ENCODE assay signal across 13 cellular contexts in the genomic region with DNA sequence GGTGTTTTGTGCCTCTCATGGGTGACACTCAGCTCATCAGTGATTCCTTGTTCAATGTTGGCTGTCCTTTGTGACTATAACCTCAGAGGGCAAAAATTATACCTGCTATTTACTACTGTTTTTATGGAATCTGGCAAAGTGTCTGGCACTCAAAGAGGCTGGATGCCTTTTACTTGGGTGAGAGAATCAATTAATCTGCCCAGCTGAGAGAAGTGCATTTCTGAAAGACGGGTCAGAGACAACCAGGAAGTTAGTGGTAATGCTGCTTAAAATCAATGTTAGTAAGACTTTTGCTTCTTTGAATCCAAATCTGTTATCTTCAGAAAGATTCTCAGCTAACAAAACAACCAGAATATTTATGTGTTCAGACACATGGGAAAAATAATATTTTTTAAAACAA.
DNase-seq lines count a peak whose midpoint lies in the region; ATAC-seq and TF ChIP-seq lines count a peak whose summit lies in the region.
"Had no signal": no experiment of that assay in that cellular context is flagged by ENCODE, and none has a peak within 500 bp of the region (broad histone marks: within the 10 kb centered on the region; RNA-seq: fewer than 3 reads in every experiment).

No MANE protein-coding gene starts in this region.

- CTCF ChIA-PET in activated CD8-positive, alpha-beta T cell treated with anti-CD3 and anti-CD28 coated beads, Interleukin-2, amount 10 ng/mL, durations not matched to agents 7 days and 5 days (lab: Charles Lee), result interaction anchor here (1.8 kb wide), 1 partner anchor 32 kb away, joined by 4 read pairs; no protein-coding TSS in a partner anchor

- H3K36me3 Mint-ChIP-seq in activated CD8-positive, alpha-beta T cell treated with anti-CD3 and anti-CD28 coated beads, Interleukin-2, amount 10 ng/mL, durations not matched to agents 7 days and 5 days (ENCODE audit: low read depth), result peaks cover 6% of the 10 kb centered on the region
- H3K36me3 Mint-ChIP-seq in glutamatergic neuron (ENCODE audit: unreplicated experiment), result no peaks in the 10 kb centered on the region

- H3K9me3 Mint-ChIP-seq in stimulated activated naive CD8-positive, alpha-beta T cell treated with anti-CD3 and anti-CD28 coated beads, Interleukin-15, amount 100 ng/mL, for 72 hours, result no peaks in the 10 kb centered on the region
- no peaks in the 10 kb centered on the region for H3K9me3 Mint-ChIP-seq in activated CD8-positive, alpha-beta T cell treated with anti-CD3 and anti-CD28 coated beads, Interleukin-2, amount 10 ng/mL, durations not matched to agents 7 days and 5 days (ENCODE audit: insufficient read depth)
- H3K9me3 Mint-ChIP-seq in glutamatergic neuron (ENCODE audit: unreplicated experiment), result no peaks in the 10 kb centered on the region

- intact Hi-C loops in sciatic nerve (cut with DNase I), result no loop called here

- TF ChIP-seq CTCF in glutamatergic neuron (IDR thresholded peaks at IDR 0.05; ENCODE audit: partially characterized antibody, unreplicated experiment), result no peak

- no peaks in the 10 kb centered on the region for H3K27me3 Mint-ChIP-seq in stimulated activated naive CD8-positive, alpha-beta T cell treated with anti-CD3 and anti-CD28 coated beads, Interleukin-15, amount 100 ng/mL, for 72 hours
- H3K27me3 Mint-ChIP-seq in activated CD8-positive, alpha-beta T cell treated with anti-CD3 and anti-CD28 coated beads, Interleukin-2, amount 10 ng/mL, durations not matched to agents 7 days and 5 days (ENCODE audit: low read depth), result no peaks in the 10 kb centered on the region
- no peaks in the 10 kb centered on the region for H3K27me3 Mint-ChIP-seq in glutamatergic neuron (ENCODE audit: unreplicated experiment)

- no peak for ATAC-seq in stimulated activated naive CD8-positive, alpha-beta T cell treated with anti-CD3 and anti-CD28 coated beads, Interleukin-15, amount 100 ng/mL, for 72 hours
- no peak for ATAC-seq in stimulated activated naive CD8-positive, alpha-beta T cell treated with anti-CD3 and anti-CD28 coated beads, Interleukin-15, Interleukin-2, amounts not matched to agents 100 U/mL and 50 U/mL, for 24 hours
- ATAC-seq in activated CD8-positive, alpha-beta T cell treated with anti-CD3 and anti-CD28 coated beads, Interleukin-2, amount 10 ng/mL, durations not matched to agents 7 days and 5 days, result no peak
- ATAC-seq in sciatic nerve (no peak), GM18909 (IDR thresholded peaks at IDR 0.05; ENCODE audit: poor library complexity, unreplicated experiment) (no peak)
- ATAC-seq: GM12878 had no signal

- peak overlapping the region in 1 of 2 donors; percentile 94 for H3K27ac Mint-ChIP-seq in stimulated activated naive CD8-positive, alpha-beta T cell treated with anti-CD3 and anti-CD28 coated beads, Interleukin-15, amount 100 ng/mL, for 72 hours
- H3K27ac Mint-ChIP-seq in activated CD8-positive, alpha-beta T cell treated with anti-CD3 and anti-CD28 coated beads, Interleukin-2, amount 10 ng/mL, durations not matched to agents 7 days and 5 days, result peak overlapping the region; percentile 17
- no peak overlapping the region for H3K27ac Mint-ChIP-seq in glutamatergic neuron (ENCODE audit: unreplicated experiment)

- H3K4me3 Mint-ChIP-seq in stimulated activated naive CD8-positive, alpha-beta T cell treated with anti-CD3 and anti-CD28 coated beads, Interleukin-15, amount 100 ng/mL, for 72 hours, result peak overlapping the region; percentile 26 to 52
- no peak overlapping the region for H3K4me3 Mint-ChIP-seq in activated CD8-positive, alpha-beta T cell treated with anti-CD3 and anti-CD28 coated beads, Interleukin-2, amount 10 ng/mL, durations not matched to agents 7 days and 5 days
- H3K4me3 Mint-ChIP-seq in glutamatergic neuron (ENCODE audit: unreplicated experiment), result no peak overlapping the region

- H3K4me1 Mint-ChIP-seq in stimulated activated naive CD8-positive, alpha-beta T cell treated with anti-CD3 and anti-CD28 coated beads, Interleukin-15, amount 100 ng/mL, for 72 hours, result peaks cover 53% of the 10 kb centered on the region
- H3K4me1 Mint-ChIP-seq in activated CD8-positive, alpha-beta T cell treated with anti-CD3 and anti-CD28 coated beads, Interleukin-2, amount 10 ng/mL, durations not matched to agents 7 days and 5 days (ENCODE audit: low read depth), result peaks cover 46% of the 10 kb centered on the region
- no peaks in the 10 kb centered on the region for H3K4me1 Mint-ChIP-seq in glutamatergic neuron (ENCODE audit: low read depth, unreplicated experiment)

- DNase-seq in stimulated activated naive CD8-positive, alpha-beta T cell treated with anti-CD3 and anti-CD28 coated beads, Interleukin-15, amount 100 ng/mL, for 72 hours, result no peak
- no peak for DNase-seq in stimulated activated naive CD8-positive, alpha-beta T cell treated with anti-CD3 and anti-CD28 coated beads, Interleukin-15, Interleukin-2, amounts not matched to agents 100 U/mL and 50 U/mL, for 24 hours
- no peak for DNase-seq in activated CD8-positive, alpha-beta T cell treated with anti-CD3 and anti-CD28 coated beads, Interleukin-2, amount 10 ng/mL, durations not matched to agents 7 days and 5 days
- DNase-seq in kidney glomerular epithelial cell (lab: John Stamatoyannopoulos, UW), result peak; percentile 29
- DNase-seq in sciatic nerve (ENCODE audit: low spot score), result no peak
- no peak for DNase-seq in glutamatergic neuron
- DNase-seq: COR-L47, DMS79, KG1, NCI-H1092, SHP77 had no signal

- POLR2A ChIA-PET in activated CD8-positive, alpha-beta T cell treated with anti-CD3 and anti-CD28 coated beads, Interleukin-2, amount 10 ng/mL, durations not matched to agents 7 days and 5 days (lab: Charles Lee), result no interaction called here

Comparison
In these comparisons a context has a peak if more than half of its experiments do, and no peak if none do; other contexts are left out.
1. H3K4me3 Mint-ChIP-seq: peak in stimulated activated naive CD8-positive, alpha-beta T cell treated with anti-CD3 and anti-CD28 coated beads, Interleukin-15, amount 100 ng/mL, for 72 hours (2 of 2); none in activated CD8-positive, alpha-beta T cell treated with anti-CD3 and anti-CD28 coated beads, Interleukin-2, amount 10 ng/mL, durations not matched to agents 7 days and 5 days (single experiment) and glutamatergic neuron (single experiment).